Comparison of ENCODE assay signal across 8 cellular contexts in genomic region chr2:230668939-230669303, GRCh38. TPM values are rescaled to one million over a fixed set of nuclear protein-coding genes. Genes with fewer than 3 reads are reported as not detected.
DNase-seq lines count a peak whose midpoint lies in the region; ATAC-seq and TF ChIP-seq lines count a peak whose summit lies in the region.

No MANE protein-coding gene starts in this region.

- H3K9ac ChIP-seq in parathyroid adenoma = no peak overlapping the region

- TF ChIP-seq POLR2A in erythroblast (IDR thresholded peaks at IDR 0.05; ENCODE audit: low read length) = no peak

- peak overlapping the region; percentile 69 for H3K27ac ChIP-seq in parathyroid adenoma

- H3K27ac Mint-ChIP-seq in T-cell = peak overlapping the region; percentile 21 to 76

- H3K4me2 ChIP-seq in parathyroid adenoma (ENCODE audit: low read length) = no peak overlapping the region

- H3K4me1 ChIP-seq in parathyroid adenoma = peaks cover 14% of the 10 kb centered on the region

- TF ChIP-seq CTCF in parathyroid adenoma (IDR thresholded peaks at IDR 0.05) = no peak

- H3K9me3 ChIP-seq in parathyroid adenoma (ENCODE audit: control insufficient read depth, low read length) = no peaks in the 10 kb centered on the region

- ATAC-seq in GM19328 (IDR thresholded peaks at IDR 0.05; ENCODE audit: unreplicated experiment) = peak; percentile 45
- ATAC-seq in HG02870 (IDR thresholded peaks at IDR 0.05; ENCODE audit: unreplicated experiment) = peak; percentile 19
- ATAC-seq in T-cell (replicated peaks in 1 of 4) = no peak
- ATAC-seq in HG02970 (IDR thresholded peaks at IDR 0.05; ENCODE audit: low FRiP score, unreplicated experiment) = no peak

- no peaks in the 10 kb centered on the region for H3K36me3 Mint-ChIP-seq in T-cell

- H3K36me3 ChIP-seq in parathyroid adenoma (ENCODE audit: control insufficient read depth, insufficient read depth, low read length) = no peaks in the 10 kb centered on the region

- peak overlapping the region; percentile 78 for H2AFZ ChIP-seq in parathyroid adenoma

- POLR2A ChIA-PET in T-cell (lab: Charles Lee) = interaction anchor here in 1 of 2 donors (0.7 kb wide), 1 partner anchor 54 kb away, joined by 3 read pairs; no protein-coding TSS in a partner anchor

- CTCF ChIA-PET in T-cell (lab: Charles Lee) = interaction anchor here in 1 of 2 donors (0.6 kb wide), 1 partner anchor 84 kb away, joined by 3 read pairs; no protein-coding TSS in a partner anchor

- H3K27me3 ChIP-seq in parathyroid adenoma (ENCODE audit: control insufficient read depth, insufficient read depth, low read length) = no peaks in the 10 kb centered on the region

- no peaks in the 10 kb centered on the region for H3K79me2 ChIP-seq in parathyroid adenoma

- H3K4me1 Mint-ChIP-seq in T-cell = peaks cover 57 to 68% (median 62%) of the 10 kb centered on the region in 3 donors

- peak overlapping the region in 1 of 3 donors; percentile 37 for H3K4me3 Mint-ChIP-seq in T-cell

- DNase-seq in T-cell = no peak
- DNase-seq in NCI-H187 (lab: John Stamatoyannopoulos, UW) = no peak
- no peak for DNase-seq in hepatic stellate cell (ENCODE audit: low spot score)
- DNase-seq in erythroblast (lab: John Stamatoyannopoulos, UW) = no peak

- H3K4me3 ChIP-seq in parathyroid adenoma (ENCODE audit: low read depth, low read length) = no peak overlapping the region

- H3K27me3 Mint-ChIP-seq in T-cell = no peaks in the 10 kb centered on the region

- no peaks in the 10 kb centered on the region for H3K9me3 Mint-ChIP-seq in T-cell

RNA-seq across cellular contexts. Expression of gene CAB39, which starts 43.7 kb away (rescaled TPM):
- 100 to 1,000 TPM in 1 of 5 donors, 10 to 100 TPM in 4; 91.7 to 102 (median 96.7) TPM for total RNA-seq in T-cell

Comparison
In these comparisons a context has a peak if more than half of its experiments do, and no peak if none do; other contexts are left out.
1. ATAC-seq: peak in GM19328 (single experiment) and HG02870 (single experiment); none in T-cell (0 of 4) and HG02970 (single experiment).